In genomic region chr4:121977251-121978168, GRCh38 we compare ENCODE assay signal across 9 cellular contexts. TPM values are rescaled to one million over a fixed set of nuclear protein-coding genes. Genes with fewer than 3 reads are reported as not detected.
DNase-seq lines count a peak whose midpoint lies in the region; ATAC-seq and TF ChIP-seq lines count a peak whose summit lies in the region.
"Had no signal": no experiment of that assay in that cellular context is flagged by ENCODE, and none has a peak within 500 bp of the region (broad histone marks: within the 10 kb centered on the region; RNA-seq: fewer than 3 reads in every experiment).

No MANE protein-coding gene starts in this region.

- no peak overlapping the region for H3K4ac ChIP-seq in mesenchymal stem cell (ENCODE audit: low read depth in 1 of 2, low read length in 2 of 2)

- no peaks in the 10 kb centered on the region for H3K9me3 ChIP-seq in mesenchymal stem cell (ENCODE audit: control insufficient read depth, low read length)
- H3K9me3 ChIP-seq in esophagus muscularis mucosa: no peaks in the 10 kb centered on the region
- H3K9me3 ChIP-seq: adrenal gland had no signal

- H4K8ac ChIP-seq in mesenchymal stem cell (ENCODE audit: low read length): no peak overlapping the region

- TF ChIP-seq EP300 in esophagus muscularis mucosa (IDR thresholded peaks at IDR 0.05): no peak

- no peaks in the 10 kb centered on the region for H3K36me3 Mint-ChIP-seq in activated naive CD4-positive, alpha-beta T cell treated with anti-CD3 and anti-CD28 coated beads, Interleukin-2, amount 10 ng/mL, durations not matched to agents 7 days and 5 days
- H3K36me3 Mint-ChIP-seq in activated CD4-positive, alpha-beta T cell treated with anti-CD3 and anti-CD28 coated beads, Interleukin-2, amount 10 ng/mL, durations not matched to agents 7 days and 5 days (ENCODE audit: low read depth): no peaks in the 10 kb centered on the region

- H3K27me3 ChIP-seq in mesenchymal stem cell (ENCODE audit: control insufficient read depth in 1 of 2, insufficient read depth in 1 of 2, low read length in 2 of 2): no peaks in the 10 kb centered on the region
- no peaks in the 10 kb centered on the region for H3K27me3 ChIP-seq in esophagus muscularis mucosa
- H3K27me3 ChIP-seq: adrenal gland had no signal

- no peak overlapping the region for H2BK5ac ChIP-seq in mesenchymal stem cell (ENCODE audit: low read depth, low read length, poor library complexity, severe bottlenecking)

- no peak overlapping the region for H3K18ac ChIP-seq in mesenchymal stem cell (ENCODE audit: low read depth in 1 of 2, low read length in 2 of 2)

- no peaks in the 10 kb centered on the region for H3K9me3 Mint-ChIP-seq in activated naive CD4-positive, alpha-beta T cell treated with anti-CD3 and anti-CD28 coated beads, Interleukin-2, amount 10 ng/mL, durations not matched to agents 7 days and 5 days
- H3K9me3 Mint-ChIP-seq in activated CD4-positive, alpha-beta T cell treated with anti-CD3 and anti-CD28 coated beads, Interleukin-2, amount 10 ng/mL, durations not matched to agents 7 days and 5 days: no peaks in the 10 kb centered on the region

- H2AK5ac ChIP-seq in mesenchymal stem cell (ENCODE audit: low read length, severe bottlenecking): no peak overlapping the region

- intact Hi-C loops in esophagus muscularis mucosa (cut with DNase I): no loop called here

- no peak overlapping the region for H2BK15ac ChIP-seq in mesenchymal stem cell (ENCODE audit: low read depth, poor library complexity, severe bottlenecking)

- no peak overlapping the region for H3K4me3 Mint-ChIP-seq in activated naive CD4-positive, alpha-beta T cell treated with anti-CD3 and anti-CD28 coated beads, Interleukin-2, amount 10 ng/mL, durations not matched to agents 7 days and 5 days
- H3K4me3 Mint-ChIP-seq in activated CD4-positive, alpha-beta T cell treated with anti-CD3 and anti-CD28 coated beads, Interleukin-2, amount 10 ng/mL, durations not matched to agents 7 days and 5 days: no peak overlapping the region

- H3K4me3 ChIP-seq in NB4 (ENCODE audit: low read depth, low read length) (no peak overlapping the region), mesenchymal stem cell (ENCODE audit: insufficient read depth in 1 of 2, low read depth in 1 of 2, low read length in 2 of 2) (no peak overlapping the region), esophagus muscularis mucosa (no peak overlapping the region)
- H3K4me3 ChIP-seq: adrenal gland had no signal

- H4K91ac ChIP-seq in mesenchymal stem cell (ENCODE audit: low read length): no peak overlapping the region

- CTCF ChIA-PET in activated naive CD4-positive, alpha-beta T cell treated with anti-CD3 and anti-CD28 coated beads, Interleukin-2, amount 10 ng/mL, durations not matched to agents 7 days and 5 days (lab: Charles Lee): no interaction called here
- CTCF ChIA-PET in activated CD4-positive, alpha-beta T cell treated with anti-CD3 and anti-CD28 coated beads, Interleukin-2, amount 10 ng/mL, durations not matched to agents 7 days and 5 days (lab: Charles Lee): interaction anchor here (1.0 kb wide), 1 partner anchor 9 kb away, joined by 3 read pairs; no protein-coding TSS in a partner anchor

- H3K27ac Mint-ChIP-seq in activated naive CD4-positive, alpha-beta T cell treated with anti-CD3 and anti-CD28 coated beads, Interleukin-2, amount 10 ng/mL, durations not matched to agents 7 days and 5 days: no peak overlapping the region
- no peak overlapping the region for H3K27ac Mint-ChIP-seq in activated CD4-positive, alpha-beta T cell treated with anti-CD3 and anti-CD28 coated beads, Interleukin-2, amount 10 ng/mL, durations not matched to agents 7 days and 5 days

- WGBS in mesenchymal stem cell: 66% methylated on average over 4 of the region's 9 CpGs
- 65% methylated on average over 9 of the region's 9 CpGs for WGBS in esophagus muscularis mucosa

- H3K27ac ChIP-seq in mesenchymal stem cell (ENCODE audit: low read length, poor library complexity, severe bottlenecking) (no peak overlapping the region), esophagus muscularis mucosa (replicated peaks in 1 of 4) (no peak overlapping the region)
- H3K27ac ChIP-seq: adrenal gland had no signal

- TF ChIP-seq POLR2A in NB4 (IDR thresholded peaks at IDR 0.05; ENCODE audit: extremely low read depth, insufficient read length): no peak
- TF ChIP-seq POLR2A in esophagus muscularis mucosa (IDR thresholded peaks at IDR 0.05; ENCODE audit: low read depth): no peak

- no peak overlapping the region for H3K14ac ChIP-seq in mesenchymal stem cell (ENCODE audit: low read length in 2 of 2)

- no peak overlapping the region for H3K9ac ChIP-seq in mesenchymal stem cell (ENCODE audit: low read length)

- no peak overlapping the region for H2AFZ ChIP-seq in mesenchymal stem cell (ENCODE audit: low read depth, low read length)

- peaks cover 14% of the 10 kb centered on the region for H3K27me3 Mint-ChIP-seq in activated naive CD4-positive, alpha-beta T cell treated with anti-CD3 and anti-CD28 coated beads, Interleukin-2, amount 10 ng/mL, durations not matched to agents 7 days and 5 days
- H3K27me3 Mint-ChIP-seq in activated CD4-positive, alpha-beta T cell treated with anti-CD3 and anti-CD28 coated beads, Interleukin-2, amount 10 ng/mL, durations not matched to agents 7 days and 5 days: peaks cover 20% of the 10 kb centered on the region

- H3K4me2 ChIP-seq in mesenchymal stem cell (ENCODE audit: low read length, poor library complexity, severe bottlenecking): no peak overlapping the region

- H3K79me1 ChIP-seq in mesenchymal stem cell (replicated peaks; ENCODE audit: low read length, poor library complexity, severe bottlenecking): no peaks in the 10 kb centered on the region

- H3K36me3 ChIP-seq in mesenchymal stem cell (ENCODE audit: control insufficient read depth in 1 of 2, insufficient read depth in 2 of 2, low read depth in 1 of 2, low read length in 2 of 2) (no peaks in the 10 kb centered on the region), esophagus muscularis mucosa (no peaks in the 10 kb centered on the region)
- H3K36me3 ChIP-seq: adrenal gland had no signal

- H3K4me1 ChIP-seq in mesenchymal stem cell (ENCODE audit: control insufficient read depth, insufficient read depth, low read depth, low read length) (no peaks in the 10 kb centered on the region), esophagus muscularis mucosa (no peaks in the 10 kb centered on the region)
- H3K4me1 ChIP-seq: adrenal gland had no signal

- peak; percentile 9 for DNase-seq in NB4 (ENCODE audit: low read depth)
- DNase-seq in mesenchymal stem cell: peak; percentile 5
- no peak for DNase-seq in cerebellar nuclear complex (lab: John Stamatoyannopoulos, UW)
- DNase-seq in activated naive CD4-positive, alpha-beta T cell treated with anti-CD3 and anti-CD28 coated beads, Interleukin-2, amount 10 ng/mL, durations not matched to agents 7 days and 5 days: no peak
- no peak for DNase-seq in esophagus muscularis mucosa (ENCODE audit: extremely low spot score)
- no peak for DNase-seq in activated CD4-positive, alpha-beta T cell treated with anti-CD3 and anti-CD28 coated beads, Interleukin-2, amount 10 ng/mL, durations not matched to agents 7 days and 5 days

- TF ChIP-seq CTCF in NB4 (IDR thresholded peaks at IDR 0.05; ENCODE audit: low read depth, low read length): no peak
- TF ChIP-seq CTCF in esophagus muscularis mucosa (IDR thresholded peaks at IDR 0.05): no peak

- H2BK12ac ChIP-seq in mesenchymal stem cell (ENCODE audit: low read length in 2 of 2): no peak overlapping the region

- POLR2A ChIA-PET in activated CD4-positive, alpha-beta T cell treated with anti-CD3 and anti-CD28 coated beads, Interleukin-2, amount 10 ng/mL, durations not matched to agents 7 days and 5 days (lab: Charles Lee): no interaction called here

- H2BK120ac ChIP-seq in mesenchymal stem cell (ENCODE audit: low read depth, low read length): no peak overlapping the region

- no peak overlapping the region for H3K23ac ChIP-seq in mesenchymal stem cell (ENCODE audit: low read length in 2 of 2)

- H3K4me1 Mint-ChIP-seq in activated naive CD4-positive, alpha-beta T cell treated with anti-CD3 and anti-CD28 coated beads, Interleukin-2, amount 10 ng/mL, durations not matched to agents 7 days and 5 days: peaks cover 7% of the 10 kb centered on the region
- peaks cover 7% of the 10 kb centered on the region for H3K4me1 Mint-ChIP-seq in activated CD4-positive, alpha-beta T cell treated with anti-CD3 and anti-CD28 coated beads, Interleukin-2, amount 10 ng/mL, durations not matched to agents 7 days and 5 days

- ATAC-seq in GM18861 (IDR thresholded peaks at IDR 0.05; ENCODE audit: unreplicated experiment) (peak; percentile 98), HG02588 (IDR thresholded peaks at IDR 0.05; ENCODE audit: unreplicated experiment) (peak; percentile 94)

RNA-seq across cellular contexts. Expression of gene TRPC3, which starts 25.6 kb away (rescaled TPM):
- 0.69 TPM for polyA plus RNA-seq in mesenchymal stem cell (2013, experiment 1 of 2)
- 0.78 TPM for polyA plus RNA-seq in mesenchymal stem cell (2013, experiment 2 of 2)
- under 1 TPM; 0.42 to 0.71 (median 0.62) TPM for total RNA-seq in esophagus muscularis mucosa
- under 1 TPM; 0.85 to 0.94 TPM for total RNA-seq in activated CD4-positive, alpha-beta T cell treated with anti-CD3 and anti-CD28 coated beads, Interleukin-2, amount 10 ng/mL, durations not matched to agents 7 days and 5 days

Comparison
In these comparisons a context has a peak if more than half of its experiments do, and no peak if none do; other contexts are left out.
1. DNase-seq: peak in NB4 (single experiment) and mesenchymal stem cell (single experiment); none in cerebellar nuclear complex (0 of 2), activated naive CD4-positive, alpha-beta T cell treated with anti-CD3 and anti-CD28 coated beads, Interleukin-2, amount 10 ng/mL, durations not matched to agents 7 days and 5 days (single experiment), esophagus muscularis mucosa (single experiment) and activated CD4-positive, alpha-beta T cell treated with anti-CD3 and anti-CD28 coated beads, Interleukin-2, amount 10 ng/mL, durations not matched to agents 7 days and 5 days (single experiment).